Comparison of ENCODE assay signal across 8 cellular contexts in genomic region chr9:133355881-133356357, GRCh38. TPM values are rescaled to one million over a fixed set of nuclear protein-coding genes. Genes with fewer than 3 reads are reported as not detected.
DNase-seq lines count a peak whose midpoint lies in the region; ATAC-seq and TF ChIP-seq lines count a peak whose summit lies in the region.

No MANE protein-coding gene starts in this region.

- 1% methylated on average over 13 of the region's 31 CpGs; no CpG with 5 or more reads in 1 of the 2 experiments for WGBS in IMR-90 (ENCODE audit: extremely low coverage in 2 of 2, insufficient read length in 1 of 2), 2 experiments
- 1% methylated on average over 31 of the region's 31 CpGs for WGBS in thymus

- DNase-seq in AG04450 (ENCODE audit: low read depth, low spot score) (no peak), IMR-90 (no peak), astrocyte of the hippocampus (ENCODE audit: low read depth, low spot score) (peak; percentile 39), left lung (no peak), GM10266 (ENCODE audit: extremely low spot score) (no peak), GM13977 (ENCODE audit: low spot score) (no peak)

- TF ChIP-seq CTCF in AG04450 (IDR thresholded peaks at IDR 0.05; ENCODE audit: low read depth, low read length) (no peak; the same call in 1 of the 2 replicates), IMR-90 (conservative IDR thresholded peaks at IDR 0.05; ENCODE audit: low read depth, low read length) (no peak), left lung (IDR thresholded peaks at IDR 0.05) (no peak), GM10266 (IDR thresholded peaks at IDR 0.05; ENCODE audit: control insufficient read depth, insufficient read depth, low read depth, missing control alignments) (no peak), GM13977 (IDR thresholded peaks at IDR 0.05; ENCODE audit: extremely low read depth, insufficient read depth, missing control alignments) (no peak)

- H4K8ac ChIP-seq in IMR-90 (ENCODE audit: low read depth in 2 of 2, low read length in 2 of 2) = peak overlapping the region; percentile 82 to 85; a peak in 2 of 4 replicates

- POLR2A ChIA-PET in AG04450 (lab: Yijun Ruan, JAX) = interaction anchor here (1.0 to 2.3 kb wide), 3 partner anchors 8 to 19 kb away, joined by 3 to 19 read pairs (median 7); partner anchors contain the start of genes MED22 and RPL7A
- POLR2A ChIA-PET in IMR-90 (lab: Charles Lee; ENCODE audit: unreplicated experiment) = no interaction called here

- no peak overlapping the region for H2BK20ac ChIP-seq in IMR-90 (ENCODE audit: low read depth, low read length)

- H3K9me3 ChIP-seq in AG04450 (ENCODE audit: control insufficient read depth, insufficient read depth, low read length) = no peaks in the 10 kb centered on the region; the same call in 1 of the 2 replicates
- no peaks in the 10 kb centered on the region for H3K9me3 ChIP-seq in IMR-90 (ENCODE audit: control insufficient read depth, insufficient read depth, low read length)
- H3K9me3 ChIP-seq in left lung = no peaks in the 10 kb centered on the region
- H3K9me3 ChIP-seq in thymus (ENCODE audit: control insufficient read depth) = no peaks in the 10 kb centered on the region

- ATAC-seq in GM19351 (IDR thresholded peaks at IDR 0.05; ENCODE audit: unreplicated experiment) = peak; percentile 23
- ATAC-seq in IMR-90 (ENCODE audit: low read depth) = peak; percentile 19
- ATAC-seq in left lung = peak; percentile 9

- dilution Hi-C loops in IMR-90 (cut with HindIII; ENCODE audit: low sequenced_read_pairs, unreplicated experiment) = no loop called here

- peak overlapping the region; percentile 87 for H3K9ac ChIP-seq in IMR-90 (ENCODE audit: low read depth, low read length)

- H3K27ac ChIP-seq in AG04450 (ENCODE audit: low read depth, low read length) (peak overlapping the region; percentile 68), IMR-90 (ENCODE audit: insufficient read depth, low read length) (peak overlapping the region; percentile 45), left lung (peak overlapping the region; percentile 33 to 84), thymus (ENCODE audit: low read depth) (peak overlapping the region; percentile 38)

- no peak for TF ChIP-seq POLR2A in IMR-90 (IDR thresholded peaks at IDR 0.05; ENCODE audit: low read depth, low read length)

- CTCF ChIA-PET in AG04450 (lab: Charles Lee) (interaction anchor here (0.6 to 2.2 kb wide), 2 partner anchors 46 to 131 kb away, joined by 3 to 7 read pairs; no protein-coding TSS in a partner anchor), IMR-90 (lab: Yijun Ruan, JAX) (no interaction called here)

- peak overlapping the region; percentile 79 for H4K5ac ChIP-seq in IMR-90 (ENCODE audit: low read depth, low read length)

- H3K14ac ChIP-seq in IMR-90 (replicated peaks; ENCODE audit: low read depth, low read length) = no peak overlapping the region; the same call in 1 of the 2 replicates

- H2AK5ac ChIP-seq in IMR-90 (ENCODE audit: low read depth, low read length) = peak overlapping the region; percentile 66

- no peak overlapping the region for H4K91ac ChIP-seq in IMR-90 (ENCODE audit: insufficient read depth, low read depth, low read length)

- peaks cover 10% of the 10 kb centered on the region; the same call in 1 of the 2 replicates for H3K4me1 ChIP-seq in IMR-90 (ENCODE audit: control insufficient read depth, insufficient read depth, low read length)
- peaks cover 20 to 39% of the 10 kb centered on the region in 2 donors for H3K4me1 ChIP-seq in left lung
- H3K4me1 ChIP-seq in thymus (ENCODE audit: control insufficient read depth, insufficient read depth, low read length) = peaks cover 13% of the 10 kb centered on the region

- H3K18ac ChIP-seq in IMR-90 (ENCODE audit: low read depth, low read length) = no peak overlapping the region

- in situ Hi-C loops in IMR-90 (cut with MboI; ENCODE audit: low sequenced_read_pairs) (no loop called here), GM13977 (cut with MboI; ENCODE audit: low pct_unique_long_range_greater_than_20kb, low sequenced_read_pairs, unreplicated experiment) (no loop called here)

- no peak overlapping the region for H2BK15ac ChIP-seq in IMR-90 (ENCODE audit: low read depth, low read length)

- H3K4me2 ChIP-seq in IMR-90 (ENCODE audit: low read depth, low read length) = peak overlapping the region; percentile 97

- no peak overlapping the region for H2BK120ac ChIP-seq in IMR-90 (ENCODE audit: low read depth, low read length)

- H3K4me3 ChIP-seq in AG04450 (ENCODE audit: low read depth, low read length) = peak overlapping the region; percentile 92
- H3K4me3 ChIP-seq in IMR-90 (ENCODE audit: insufficient read depth, low read depth, low read length) = peak overlapping the region; percentile 99
- H3K4me3 ChIP-seq in left lung = peak overlapping the region; percentile 74 to 87
- H3K4me3 ChIP-seq in thymus (ENCODE audit: low read length) = peak overlapping the region; percentile 75

- peak overlapping the region; percentile 75 for H2AFZ ChIP-seq in IMR-90 (replicated peaks; ENCODE audit: low read length, poor library complexity)

- H3K23ac ChIP-seq in IMR-90 (ENCODE audit: low read depth, low read length) = peak overlapping the region; percentile 75; the same call in 1 of the 2 replicates

- no TSS peak for BruUV-seq in IMR-90 (replicated peaks; lab: Mats Ljungman, UMichigan)

- H3K79me1 ChIP-seq in IMR-90 (ENCODE audit: low read depth in 1 of 2, low read length in 2 of 2) = peaks cover 22 to 79% of the 10 kb centered on the region in 2 experiments

- H4K20me1 ChIP-seq in IMR-90 (ENCODE audit: insufficient read depth, low read length) = peaks cover 51% of the 10 kb centered on the region

- TF ChIP-seq RAD21 in IMR-90 (IDR thresholded peaks at IDR 0.05; ENCODE audit: low read length) = no peak

- peak overlapping the region; percentile 66 for H3K4ac ChIP-seq in IMR-90 (ENCODE audit: low read depth, low read length)

- intact Hi-C loops in IMR-90 (cut with micrococcal nuclease) (loop anchor here (2.0 kb wide), 1 partner anchor 131 kb away; no protein-coding TSS in a partner anchor), left lung (cut with DNase I) (no loop called here)

- H2BK5ac ChIP-seq in IMR-90 (ENCODE audit: low read depth, low read length, poor library complexity, severe bottlenecking) = no peak overlapping the region

- no peaks in the 10 kb centered on the region; the same call in 1 of the 2 replicates for H3K9me1 ChIP-seq in IMR-90 (ENCODE audit: insufficient read depth, low read length)

- H3K56ac ChIP-seq in IMR-90 (ENCODE audit: extremely low read depth, insufficient read depth, low read length) = peak overlapping the region; percentile 60; the same call in 1 of the 2 replicates

- H3K27me3 ChIP-seq in AG04450 (ENCODE audit: control insufficient read depth, insufficient read depth, low read length) (no peaks in the 10 kb centered on the region), IMR-90 (ENCODE audit: control insufficient read depth, insufficient read depth, low read length) (no peaks in the 10 kb centered on the region), left lung (no peaks in the 10 kb centered on the region), thymus (ENCODE audit: control insufficient read depth, insufficient read depth) (no peaks in the 10 kb centered on the region)

- peak overlapping the region; percentile 96 for H2AK9ac ChIP-seq in IMR-90 (replicated peaks; ENCODE audit: low read depth, low read length, poor library complexity)

- H3K36me3 ChIP-seq in IMR-90 (ENCODE audit: control insufficient read depth, insufficient read depth, low read length) (peaks cover 42% of the 10 kb centered on the region), left lung (peaks cover 0 to 48% of the 10 kb centered on the region in 2 donors), thymus (ENCODE audit: control insufficient read depth, insufficient read depth) (peaks cover 56% of the 10 kb centered on the region)

TF ChIP-seq in IMR-90, 13 proteins besides CTCF, POLR2A, EP300 and RAD21 (continues in another document):
- no peak for TF ChIP-seq MAZ (IDR thresholded peaks at IDR 0.05; ENCODE audit: borderline replicate concordance, low read depth, low read length)

RNA-seq across cellular contexts. Expression of gene SURF1, which starts 0.4 kb away (rescaled TPM):
- polyA plus RNA-seq in AG04450 (2011; rRNA removed) (28.2 and 29.9 TPM in 2 replicates), IMR-90 (2012; rRNA removed) (23.4 and 24.5 TPM in 2 replicates), thymus (84.0 TPM)
- polyA minus RNA-seq in AG04450 (2011; rRNA and poly(A)+ RNA removed) = 12.1 and 12.2 TPM in 2 replicates
- total RNA-seq in IMR-90 (2012; rRNA removed) (10.3 and 15.1 TPM in 2 replicates), left lung (10 to 100 TPM; 40.4 to 46.1 TPM)
- 26.2 and 28.8 TPM in 2 replicates for polyA plus RNA-seq in IMR-90 (2012; cell fraction: cytosol; rRNA removed)
- polyA plus RNA-seq in IMR-90 (2012; cell fraction: nucleus; rRNA removed; ENCODE audit: low replicate concordance) = 30.8 and 41.3 TPM in 2 replicates

RNA-seq across cellular contexts. Expression of gene SURF2, which starts 0.4 kb away (rescaled TPM):
- polyA plus RNA-seq in AG04450 (2011; rRNA removed) (9.9 and 11.4 TPM in 2 replicates), IMR-90 (2012; rRNA removed) (16.3 and 21.8 TPM in 2 replicates), thymus (34.0 TPM)
- polyA minus RNA-seq in AG04450 (2011; rRNA and poly(A)+ RNA removed) = 4.9 and 5.6 TPM in 2 replicates
- total RNA-seq in IMR-90 (2012; rRNA removed) (9.9 and 12.5 TPM in 2 replicates), left lung (10 to 100 TPM; 11.8 to 16.2 TPM)
- 15.3 and 16.3 TPM in 2 replicates for polyA plus RNA-seq in IMR-90 (2012; cell fraction: cytosol; rRNA removed)
- 6.4 and 7.7 TPM in 2 replicates for polyA plus RNA-seq in IMR-90 (2012; cell fraction: nucleus; rRNA removed; ENCODE audit: low replicate concordance)

RNA-seq across cellular contexts. Expression of gene RPL7A, which starts 7.9 kb away (rescaled TPM):
- polyA plus RNA-seq in AG04450 (2011; rRNA removed) (2,708 and 3,305 TPM in 2 replicates), IMR-90 (2012; rRNA removed) (4,034 and 4,096 TPM in 2 replicates), thymus (3,092 TPM)
- polyA minus RNA-seq in AG04450 (2011; rRNA and poly(A)+ RNA removed) = 2,484 and 2,793 TPM in 2 replicates
- total RNA-seq in IMR-90 (2012; rRNA removed) (3,220 TPM in 2 replicates), left lung (1,000 to 10,000 TPM; 1,624 to 1,706 TPM)
- polyA plus RNA-seq in IMR-90 (2012; cell fraction: cytosol; rRNA removed) = 2,804 and 4,707 TPM in 2 replicates
- 1,074 and 2,046 TPM in 2 replicates for polyA plus RNA-seq in IMR-90 (2012; cell fraction: nucleus; rRNA removed; ENCODE audit: low replicate concordance)

RNA-seq across cellular contexts. Expression of gene MED22, which starts 8.0 kb away (rescaled TPM):
- polyA plus RNA-seq in AG04450 (2011; rRNA removed) (14.1 and 20.2 TPM in 2 replicates), IMR-90 (2012; rRNA removed) (28.3 and 32.9 TPM in 2 replicates), thymus (13.6 TPM)
- polyA minus RNA-seq in AG04450 (2011; rRNA and poly(A)+ RNA removed) = 19.8 and 35.1 TPM in 2 replicates
- total RNA-seq in IMR-90 (2012; rRNA removed) (6.9 and 7.9 TPM in 2 replicates), left lung (10 to 100 TPM; 21.8 to 29.2 TPM)
- polyA plus RNA-seq in IMR-90 (2012; cell fraction: cytosol; rRNA removed) = 24.5 and 25.4 TPM in 2 replicates
- polyA plus RNA-seq in IMR-90 (2012; cell fraction: nucleus; rRNA removed; ENCODE audit: low replicate concordance) = 49.7 and 75.3 TPM in 2 replicates

RNA-seq across cellular contexts. Expression of gene SURF6, which starts 19.9 kb away (rescaled TPM):
- polyA plus RNA-seq in AG04450 (2011; rRNA removed) = 6.2 and 8.5 TPM in 2 replicates
- polyA minus RNA-seq in AG04450 (2011; rRNA and poly(A)+ RNA removed) = 2.8 and 3.2 TPM in 2 replicates
- total RNA-seq in IMR-90 (2012; rRNA removed) = 6.1 and 6.4 TPM in 2 replicates
- polyA plus RNA-seq in IMR-90 (2012; rRNA removed) = 12.8 and 17.2 TPM in 2 replicates
- 19.9 and 27.7 TPM in 2 replicates for polyA plus RNA-seq in IMR-90 (2012; cell fraction: cytosol; rRNA removed)
- polyA plus RNA-seq in IMR-90 (2012; cell fraction: nucleus; rRNA removed; ENCODE audit: low replicate concordance) = 29.2 and 41.2 TPM in 2 replicates
- 10 to 100 TPM; 10.9 to 16.7 TPM for total RNA-seq in left lung
- 17.2 TPM for polyA plus RNA-seq in thymus
